ENCODE assay signal across 1 cellular context in genomic region chr12:133180669-133181068, GRCh38.
A peak's percentile ranks its signal among the peaks of the same experiment; 100 is the strongest.
TF ChIP-seq lines count a peak whose summit lies in the region.

No MANE protein-coding gene starts in this region.

TF ChIP-seq in K562, 482 proteins besides CTCF, POLR2A, EP300 and RAD21:
- TF ChIP-seq GTF2A2 (tag; IDR thresholded peaks at IDR 0.05) (0 out of 2 replicates have a peak, but pooled peaks have one; percentile 22), MBD1 (CRISPR knock-in tag; IDR thresholded peaks at IDR 0.05) (peak; percentile 88), RBBP5 (IDR thresholded peaks at IDR 0.05; ENCODE audit: borderline replicate concordance, insufficient read depth, low read length, poor library complexity, severe bottlenecking) (no peak), ZNF449 (CRISPR knock-in tag; IDR thresholded peaks at IDR 0.05) (peak; percentile 28; the same call in 1 of the 2 replicates)
